Comparison of ENCODE assay signal across 24 cellular contexts in genomic region chr11:78510025-78510596, GRCh38.
A peak's percentile ranks its signal among the peaks of the same experiment; 100 is the strongest.
DNase-seq lines count a peak whose midpoint lies in the region; FAIRE-seq and TF ChIP-seq lines count a peak whose summit lies in the region.
"Had no signal": no experiment of that assay in that cellular context is flagged by ENCODE, and none has a peak within 500 bp of the region (broad histone marks: within the 10 kb centered on the region; RNA-seq: fewer than 3 reads in every experiment).

No MANE protein-coding gene starts in this region.

- FAIRE-seq in small intestine (lab: Jason Lieb, UNC): peak; percentile 23
- FAIRE-seq: D721Med, GM12878, GM12892, GM18507 had no signal

- H3K27me3 ChIP-seq in adipocyte (replicated peaks; ENCODE audit: control insufficient read depth, insufficient read depth, low read length) (no peaks in the 10 kb centered on the region), small intestine (ENCODE audit: control insufficient read depth in 2 of 2, insufficient read depth in 2 of 2, low read length in 2 of 2) (no peaks in the 10 kb centered on the region)
- H3K27me3 ChIP-seq: BE2C, BLaER1 had no signal

- H3K36me3 ChIP-seq in HEK293 (ENCODE audit: control insufficient read depth in 2 of 2, insufficient read depth in 1 of 2, low read length in 2 of 2): no peaks in the 10 kb centered on the region
- H3K36me3 ChIP-seq in adipocyte (ENCODE audit: control insufficient read depth, insufficient read depth, low read length, severe bottlenecking): no peaks in the 10 kb centered on the region
- no peaks in the 10 kb centered on the region for H3K36me3 ChIP-seq in small intestine (ENCODE audit: control insufficient read depth in 2 of 2, insufficient read depth in 2 of 2, low read length in 2 of 2)

- H3K9ac ChIP-seq in adipocyte (ENCODE audit: low read length): no peak overlapping the region
- H3K9ac ChIP-seq: BLaER1 had no signal

- H3K27ac ChIP-seq in HEK293 (ENCODE audit: extremely low read depth, low read depth, low read length) (no peak overlapping the region), small intestine (ENCODE audit: low read depth in 1 of 2, low read length in 1 of 2) (no peak overlapping the region)
- H3K27ac ChIP-seq: BLaER1 had no signal

- TF ChIP-seq CTCF in HEK293 (tag by site-specific recombination; IDR thresholded peaks at IDR 0.05): no peak

- H3K4me3 ChIP-seq in HEK293 (ENCODE audit: low read depth, low read length) (no peak overlapping the region), adipocyte (ENCODE audit: low read length) (peak overlapping the region; percentile 34), small intestine (ENCODE audit: low read depth in 1 of 2, low read length in 2 of 2) (no peak overlapping the region)
- H3K4me3 ChIP-seq: BLaER1, GM12878 had no signal

- CTCF ChIA-PET in HEK293 (lab: Yijun Ruan, JAX): no interaction called here

- 58 to 80% (median 63%) methylated on average over 1 of the region's 1 CpG for WGBS in small intestine, 3 donors

- H3K9me3 ChIP-seq in HEK293 (ENCODE audit: control insufficient read depth, insufficient read depth, low read depth, low read length): no peaks in the 10 kb centered on the region
- H3K9me3 ChIP-seq in adipocyte (ENCODE audit: control insufficient read depth, low read length): peaks cover 12% of the 10 kb centered on the region
- no peaks in the 10 kb centered on the region for H3K9me3 ChIP-seq in small intestine (ENCODE audit: control insufficient read depth, low read depth)
- H3K9me3 ChIP-seq: BE2C had no signal

- peak; percentile 77 for DNase-seq in OCI-M1 (lab: John Stamatoyannopoulos, UW)
- DNase-seq in adipocyte (ENCODE audit: low read depth): no peak
- no peak for DNase-seq in small intestine
- DNase-seq in HuH-7 (ENCODE audit: low spot score): no peak
- no peak for DNase-seq in NAMALWA (ENCODE audit: low spot score)
- DNase-seq in DMS53 treated with DMSO at 0.1 percent for 48 hours (lab: John Stamatoyannopoulos, UW; ENCODE audit: unreplicated experiment): no peak
- DNase-seq: 8988T; ACHN; BE2C; C1 segment of cervical spinal cord; Caco-2; Calu3; CD4-positive, alpha-beta T cell; CD8-positive, alpha-beta T cell; DMS79; DND-41; EL; GDM1 had no signal

- H3K4me1 ChIP-seq in HEK293 (ENCODE audit: control insufficient read depth, insufficient read depth, low read length) (no peaks in the 10 kb centered on the region), adipocyte (ENCODE audit: control insufficient read depth, insufficient read depth, low read length) (peaks cover 8% of the 10 kb centered on the region), small intestine (ENCODE audit: control insufficient read depth in 2 of 2, insufficient read depth in 1 of 2, low read depth in 1 of 2, low read length in 1 of 2) (no peaks in the 10 kb centered on the region)
- H3K4me1 ChIP-seq: BLaER1, Caco-2 had no signal

- POLR2A ChIA-PET in HEK293 (lab: Yijun Ruan, JAX): no interaction called here

TF ChIP-seq in HEK293, 187 proteins besides CTCF, POLR2A, EP300 and RAD21:
- TF ChIP-seq, protein P1, sequence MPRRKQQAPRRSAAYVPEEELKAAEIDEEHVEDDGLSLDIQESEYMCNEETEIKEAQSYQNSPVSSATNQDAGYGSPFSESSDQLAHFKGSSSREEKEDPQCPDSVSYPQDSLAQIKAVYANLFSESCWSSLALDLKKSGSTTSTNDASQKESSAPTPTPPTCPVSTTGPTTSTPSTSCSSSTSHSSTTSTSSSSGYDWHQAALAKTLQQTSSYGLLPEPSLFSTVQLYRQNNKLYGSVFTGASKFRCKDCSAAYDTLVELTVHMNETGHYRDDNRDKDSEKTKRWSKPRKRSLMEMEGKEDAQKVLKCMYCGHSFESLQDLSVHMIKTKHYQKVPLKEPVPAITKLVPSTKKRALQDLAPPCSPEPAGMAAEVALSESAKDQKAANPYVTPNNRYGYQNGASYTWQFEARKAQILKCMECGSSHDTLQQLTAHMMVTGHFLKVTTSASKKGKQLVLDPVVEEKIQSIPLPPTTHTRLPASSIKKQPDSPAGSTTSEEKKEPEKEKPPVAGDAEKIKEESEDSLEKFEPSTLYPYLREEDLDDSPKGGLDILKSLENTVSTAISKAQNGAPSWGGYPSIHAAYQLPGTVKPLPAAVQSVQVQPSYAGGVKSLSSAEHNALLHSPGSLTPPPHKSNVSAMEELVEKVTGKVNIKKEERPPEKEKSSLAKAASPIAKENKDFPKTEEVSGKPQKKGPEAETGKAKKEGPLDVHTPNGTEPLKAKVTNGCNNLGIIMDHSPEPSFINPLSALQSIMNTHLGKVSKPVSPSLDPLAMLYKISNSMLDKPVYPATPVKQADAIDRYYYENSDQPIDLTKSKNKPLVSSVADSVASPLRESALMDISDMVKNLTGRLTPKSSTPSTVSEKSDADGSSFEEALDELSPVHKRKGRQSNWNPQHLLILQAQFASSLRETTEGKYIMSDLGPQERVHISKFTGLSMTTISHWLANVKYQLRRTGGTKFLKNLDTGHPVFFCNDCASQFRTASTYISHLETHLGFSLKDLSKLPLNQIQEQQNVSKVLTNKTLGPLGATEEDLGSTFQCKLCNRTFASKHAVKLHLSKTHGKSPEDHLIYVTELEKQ (tag by site-specific recombination; IDR thresholded peaks at IDR 0.05; ENCODE audit: borderline replicate concordance): no peak
- TF ChIP-seq KLF7 (tag by site-specific recombination; IDR thresholded peaks at IDR 0.05; ENCODE audit: borderline replicate concordance) (no peak), ZNF548 (tag by site-specific recombination; IDR thresholded peaks at IDR 0.05) (no peak), SETDB1 (IDR thresholded peaks at IDR 0.05; ENCODE audit: insufficient read length, low read length) (peak; percentile 86), ZSCAN30 (tag by site-specific recombination; IDR thresholded peaks at IDR 0.05) (no peak), RBAK (tag by site-specific recombination; IDR thresholded peaks at IDR 0.05) (no peak)
TF ChIP-seq in HEK293: peak in this region for 1.
